Comparison of ENCODE assay signal across 15 cellular contexts in genomic region chr5:50730336-50730735, GRCh38.
A peak's percentile ranks its signal among the peaks of the same experiment; 100 is the strongest.
DNase-seq lines count a peak whose midpoint lies in the region; ATAC-seq and TF ChIP-seq lines count a peak whose summit lies in the region.
"Had no signal": no experiment of that assay in that cellular context is flagged by ENCODE, and none has a peak within 500 bp of the region (broad histone marks: within the 10 kb centered on the region; RNA-seq: fewer than 3 reads in every experiment).

No MANE protein-coding gene starts in this region.

- H4K8ac ChIP-seq in H9 (replicated peaks; ENCODE audit: insufficient read length, low read depth, low read length) = no peak overlapping the region

- H3K4me3 ChIP-seq in mucosa of descending colon = no peak overlapping the region
- H3K4me3 ChIP-seq: GM12878 had no signal

- no peak overlapping the region for H2BK120ac ChIP-seq in H9 (ENCODE audit: low read depth, low read length, poor library complexity, severe bottlenecking)

- no peak overlapping the region for H3K23ac ChIP-seq in H9 (ENCODE audit: insufficient read length, low read depth, low read length)

- H3K79me1 ChIP-seq in H9 (ENCODE audit: insufficient read depth, low read depth, low read length, poor library complexity, severe bottlenecking) = no peaks in the 10 kb centered on the region

- no peak overlapping the region for H3K4ac ChIP-seq in H9 (ENCODE audit: low read depth, low read length)

- DNase-seq in H9 = no peak
- no peak for DNase-seq in WTC11 (ENCODE audit: low spot score)
- no peak for DNase-seq in immature natural killer cell
- DNase-seq in type B pancreatic cell (ENCODE audit: extremely low spot score, unreplicated experiment) = no peak
- DNase-seq in mucosa of descending colon = no peak
- DNase-seq in left ventricle myocardium superior = no peak
- DNase-seq in activated gamma-delta T cell treated with Interleukin-2 at 50 U/mL for 16 hours = no peak
- DNase-seq: DMS53, NCI-H1436 treated with DMSO at 0.1 percent for 48 hours, NCI-H2107, NCI-H69, SK-N-SH had no signal

- no peak overlapping the region for H2BK12ac ChIP-seq in H9 (ENCODE audit: insufficient read length, low read depth, low read length)

- H3K27ac Mint-ChIP-seq in H9 (peak overlapping the region in 2 of 3 experiments; percentile 5 to 60; a peak in 2 of 7 replicates), WTC11 (peak overlapping the region; percentile 67; the same call in 1 of the 2 replicates), immature natural killer cell (peak overlapping the region in 4 of 6 donors; percentile 5 to 77 (median 38)), type B pancreatic cell (no peak overlapping the region)

- intact Hi-C loops in mucosa of descending colon (cut with DNase I, micrococcal nuclease) = no loop called here
- intact Hi-C loops in left ventricle myocardium superior (cut with micrococcal nuclease) = no loop called here

- no peak overlapping the region for H3K14ac ChIP-seq in H9 (ENCODE audit: insufficient read depth, low read length)

- H3K36me3 ChIP-seq in mucosa of descending colon (ENCODE audit: low read depth) = no peaks in the 10 kb centered on the region

- H3K23me2 ChIP-seq in H9 (ENCODE audit: insufficient read length, low read depth, low read length, poor library complexity, severe bottlenecking) = no peaks in the 10 kb centered on the region

- H3K4me1 Mint-ChIP-seq in H9 (peaks cover 5 to 14% of the 10 kb centered on the region in 2 experiments), WTC11 (peaks cover 48% of the 10 kb centered on the region), immature natural killer cell (peaks cover 84 to 97% of the 10 kb centered on the region in 2 donors), type B pancreatic cell (ENCODE audit: unreplicated experiment) (peaks cover 12% of the 10 kb centered on the region)

- H2BK5ac ChIP-seq in H9 (ENCODE audit: insufficient read length, low read length) = no peak overlapping the region

- no peak overlapping the region for H2BK15ac ChIP-seq in H9 (ENCODE audit: low read depth, low read length)

- H3K36me3 Mint-ChIP-seq in H9 (ENCODE audit: insufficient read depth in 1 of 3, low read depth in 3 of 3) (no peaks in the 10 kb centered on the region), WTC11 (no peaks in the 10 kb centered on the region), immature natural killer cell (peaks cover 0 to 4% (median 0%) of the 10 kb centered on the region in 3 donors), type B pancreatic cell (no peaks in the 10 kb centered on the region)

- H4K5ac ChIP-seq in H9 (ENCODE audit: insufficient read length, low read depth, low read length) = no peak overlapping the region

- H2AK5ac ChIP-seq in H9 (ENCODE audit: insufficient read length, low read length) = no peak overlapping the region

- no peaks in the 10 kb centered on the region for H3K9me3 ChIP-seq in H9 (ENCODE audit: control insufficient read depth, low read depth, low read length)
- H3K9me3 ChIP-seq in mucosa of descending colon = no peaks in the 10 kb centered on the region
- H3K9me3 ChIP-seq: SK-N-SH had no signal

- H3K4me1 ChIP-seq in H9 (ENCODE audit: insufficient read depth, low read length) (no peaks in the 10 kb centered on the region), mucosa of descending colon (ENCODE audit: low read depth) (peaks cover 6% of the 10 kb centered on the region)

- no peak overlapping the region for H3K56ac ChIP-seq in H9 (ENCODE audit: insufficient read length, low read depth, low read length)

- H4K91ac ChIP-seq in H9 (ENCODE audit: insufficient read length, low read depth, low read length) = no peak overlapping the region

- H2AFZ ChIP-seq in H9 (ENCODE audit: low read length) = no peak overlapping the region

- H3K18ac ChIP-seq in H9 (ENCODE audit: insufficient read length, low read depth, low read length) = no peak overlapping the region

- no CpG with 5 or more reads among the region's 5 CpGs for WGBS in H9 (ENCODE audit: extremely low coverage, insufficient read length, low lambda C conversion rate)

- peaks cover 10% of the 10 kb centered on the region; the same call in 1 of the 2 replicates for H3K79me2 ChIP-seq in H9 (ENCODE audit: insufficient read depth, low read length)

- TF ChIP-seq CTCF in H9 (conservative IDR thresholded peaks at IDR 0.05) (peak; percentile 29; the same call in 1 of the 3 replicates), WTC11 (IDR thresholded peaks at IDR 0.05) (no peak), type B pancreatic cell (conservative IDR thresholded peaks at IDR 0.05) (peak; percentile 43), mucosa of descending colon (IDR thresholded peaks at IDR 0.05) (no peak)

- ATAC-seq in WTC11 (no peak), mucosa of descending colon (no peak), left ventricle myocardium superior (no peak)
- ATAC-seq: GM12878, Panc1, Right ventricle myocardium inferior had no signal

- H3K27me3 Mint-ChIP-seq in H9 (ENCODE audit: low read depth) (no peaks in the 10 kb centered on the region), WTC11 (ENCODE audit: low read depth) (no peaks in the 10 kb centered on the region), immature natural killer cell (ENCODE audit: low read depth in 3 of 3) (peaks cover 0 to 2% (median 0%) of the 10 kb centered on the region in 3 donors), type B pancreatic cell (peaks cover 7% of the 10 kb centered on the region)

- no peak overlapping the region for H3K27ac ChIP-seq in H9 (ENCODE audit: insufficient read length, low read depth, low read length)

- H3K9me3 Mint-ChIP-seq in H9 = no peaks in the 10 kb centered on the region
- H3K9me3 Mint-ChIP-seq in WTC11 = no peaks in the 10 kb centered on the region
- no peaks in the 10 kb centered on the region for H3K9me3 Mint-ChIP-seq in immature natural killer cell
- H3K9me3 Mint-ChIP-seq in type B pancreatic cell = no peaks in the 10 kb centered on the region

- H2BK20ac ChIP-seq in H9 (ENCODE audit: low read depth, low read length, poor library complexity, severe bottlenecking) = no peak overlapping the region

- no peak overlapping the region for H3K9ac ChIP-seq in H9 (ENCODE audit: extremely low read depth, insufficient read length, low read length)
- H3K9ac ChIP-seq: SK-N-SH had no signal

- no peaks in the 10 kb centered on the region for H4K20me1 ChIP-seq in H9 (ENCODE audit: control insufficient read depth, insufficient read depth, insufficient read length)

- H3K27me3 ChIP-seq in H9 (ENCODE audit: insufficient read depth, low read length) = no peaks in the 10 kb centered on the region

- H3K4me3 Mint-ChIP-seq in H9 (no peak overlapping the region), WTC11 (no peak overlapping the region), immature natural killer cell (peak overlapping the region in 1 of 5 donors; percentile 19), type B pancreatic cell (no peak overlapping the region)

- POLR2A ChIA-PET in WTC11 (lab: Charles Lee) = no interaction called here

- H3T11ph ChIP-seq in H9 (ENCODE audit: low read length) = no peak overlapping the region

- H3K4me2 ChIP-seq in H9 (ENCODE audit: insufficient read depth, insufficient read length, low read length) = no peak overlapping the region
- H3K4me2 ChIP-seq: SK-N-SH had no signal

- CTCF ChIA-PET in WTC11 (lab: Charles Lee) = interaction anchor here (0.6 kb wide), 1 partner anchor 65 kb away, joined by 3 read pairs; no protein-coding TSS in a partner anchor

TF ChIP-seq in WTC11, 78 proteins besides CTCF, POLR2A, EP300 and RAD21 (continues in another document):
- TF ChIP-seq SOX15 (CRISPR knock-in tag; IDR thresholded peaks at IDR 0.05) = no peak
- no peak for TF ChIP-seq SMAD4 (CRISPR knock-in tag; IDR thresholded peaks at IDR 0.05)
- no peak for TF ChIP-seq USF2 (CRISPR knock-in tag; IDR thresholded peaks at IDR 0.05)
- no peak for TF ChIP-seq ARID4B (CRISPR knock-in tag; IDR thresholded peaks at IDR 0.05; ENCODE audit: borderline replicate concordance)
- TF ChIP-seq TEAD4 (CRISPR knock-in tag; IDR thresholded peaks at IDR 0.05) = no peak

Comparison
In these comparisons a context has a peak if more than half of its experiments do, and no peak if none do; other contexts are left out.
1. CTCF ChIP-seq: peak in H9 (single experiment) and type B pancreatic cell (single experiment); none in WTC11 (single experiment) and mucosa of descending colon (single experiment).